ENCODE assay signal across 1 cellular context in genomic region chr2:75516378-75517122, GRCh38.
A peak's percentile ranks its signal among the peaks of the same experiment; 100 is the strongest.
TF ChIP-seq lines count a peak whose summit lies in the region.

No MANE protein-coding gene starts in this region.

TF ChIP-seq in GM12878, 131 proteins besides CTCF, POLR2A, EP300 and RAD21:
- TF ChIP-seq CEBPB (IDR thresholded peaks at IDR 0.05; ENCODE audit: borderline replicate concordance in 1 of 2, low read depth in 2 of 2, low read length in 2 of 2) (no peak), MYC (IDR thresholded peaks at IDR 0.05; ENCODE audit: insufficient read depth, insufficient read length, insufficient replicate concordance, low read length, severe bottlenecking) (no peak), SPI1 (IDR thresholded peaks at IDR 0.05; ENCODE audit: borderline replicate concordance, insufficient read depth, low read depth, low read length) (no peak), YBX1 (IDR thresholded peaks at IDR 0.05) (no peak), DPF2 (IDR thresholded peaks at IDR 0.05) (peak; percentile 31; the same call in 1 of the 2 replicates), POU2F2 (IDR thresholded peaks at IDR 0.05; ENCODE audit: borderline replicate concordance, low read depth, low read length) (no peak), E2F4 (IDR thresholded peaks at IDR 0.05; ENCODE audit: low read depth, low read length) (no peak), ZBTB4 (CRISPR knock-in tag; IDR thresholded peaks at IDR 0.05) (no peak), IRF3 (IDR thresholded peaks at IDR 0.05) (no peak), RUNX3 (IDR thresholded peaks at IDR 0.05; ENCODE audit: low read length) (peak; percentile 82), KDM1A (IDR thresholded peaks at IDR 0.05; ENCODE audit: borderline replicate concordance) (no peak), HDGF (IDR thresholded peaks at IDR 0.05) (no peak), BHLHE40 (IDR thresholded peaks at IDR 0.05; ENCODE audit: borderline replicate concordance in 1 of 2, low read depth in 2 of 2, low read length in 1 of 2) (peak in 1 of 2 experiments; percentile 47; a peak in 1 of 4 replicates), SMAD5 (IDR thresholded peaks at IDR 0.05; ENCODE audit: low read depth) (no peak), MXI1 (IDR thresholded peaks at IDR 0.05; ENCODE audit: low read depth, low read length) (no peak), CBFB (IDR thresholded peaks at IDR 0.05; ENCODE audit: low read depth) (no peak), HCFC1 (IDR thresholded peaks at IDR 0.05; ENCODE audit: low read length) (no peak), SP1 (IDR thresholded peaks at IDR 0.05; ENCODE audit: low read depth, low read length) (no peak), ELK1 (IDR thresholded peaks at IDR 0.05; ENCODE audit: low read depth, low read length) (no peak), MEF2B (IDR thresholded peaks at IDR 0.05; ENCODE audit: partially characterized antibody, poor library complexity, severe bottlenecking) (no peak), IKZF1 (conservative IDR thresholded peaks at IDR 0.05) (0 out of 2 replicates have a peak, but pooled peaks have one; percentile 20), ETV6 (conservative IDR thresholded peaks at IDR 0.05 in 1 of 2, IDR thresholded peaks at IDR 0.05 in 1 of 2; ENCODE audit: borderline replicate concordance in 1 of 2, low read depth in 1 of 2) (no peak), SUZ12 (IDR thresholded peaks at IDR 0.05; ENCODE audit: unreplicated experiment) (no peak), BACH1 (IDR thresholded peaks at IDR 0.05; ENCODE audit: borderline replicate concordance) (no peak), TCF12 (IDR thresholded peaks at IDR 0.05; ENCODE audit: low read depth, low read length) (no peak), USF2 (IDR thresholded peaks at IDR 0.05; ENCODE audit: borderline replicate concordance, low read depth, low read length) (no peak), STAT1 (conservative IDR thresholded peaks at IDR 0.05) (no peak), IKZF2 (IDR thresholded peaks at IDR 0.05) (peak; percentile 25 to 42; a peak in 2 of 4 replicates), JUNB (IDR thresholded peaks at IDR 0.05) (peak; percentile 15; the same call in 1 of the 2 replicates), BMI1 (IDR thresholded peaks at IDR 0.05; ENCODE audit: borderline replicate concordance) (no peak), ZSCAN29 (IDR thresholded peaks at IDR 0.05) (no peak), ZNF592 (IDR thresholded peaks at IDR 0.05) (no peak), ZNF622 (IDR thresholded peaks at IDR 0.05) (no peak)
TF ChIP-seq in GM12878: peak in this region for 6.
